Comparison of ENCODE assay signal across 8 cellular contexts in genomic region chr18:58135806-58136331, GRCh38.
DNase-seq lines count a peak whose midpoint lies in the region; ATAC-seq and TF ChIP-seq lines count a peak whose summit lies in the region.

No MANE protein-coding gene starts in this region.

- no peak overlapping the region for H3K27ac ChIP-seq in naive thymus-derived CD4-positive, alpha-beta T cell (ENCODE audit: low read depth, low read length)
- H3K27ac ChIP-seq in substantia nigra (ENCODE audit: low read depth, low read length, poor library complexity, severe bottlenecking): no peak overlapping the region

- H3K9me3 ChIP-seq in naive thymus-derived CD4-positive, alpha-beta T cell (ENCODE audit: control insufficient read depth in 2 of 3, low read length in 3 of 3): no peaks in the 10 kb centered on the region

- peaks cover 9% of the 10 kb centered on the region for H3K4me1 Mint-ChIP-seq in activated CD4-positive, alpha-beta memory T cell treated with anti-CD3 and anti-CD28 coated beads for 36 hours (ENCODE audit: low read depth)
- peaks cover 5 to 14% (median 8%) of the 10 kb centered on the region in 7 donors for H3K4me1 Mint-ChIP-seq in naive thymus-derived CD4-positive, alpha-beta T cell

- H3K9me3 Mint-ChIP-seq in activated CD4-positive, alpha-beta memory T cell treated with anti-CD3 and anti-CD28 coated beads for 36 hours: no peaks in the 10 kb centered on the region
- peaks cover 0 to 2% (median 0%) of the 10 kb centered on the region in 11 donors for H3K9me3 Mint-ChIP-seq in naive thymus-derived CD4-positive, alpha-beta T cell

- H3K4me1 ChIP-seq in naive thymus-derived CD4-positive, alpha-beta T cell (ENCODE audit: control insufficient read depth in 2 of 2, insufficient read depth in 2 of 2, low read length in 2 of 2): no peaks in the 10 kb centered on the region

- no peaks in the 10 kb centered on the region for H3K36me3 ChIP-seq in naive thymus-derived CD4-positive, alpha-beta T cell (ENCODE audit: control insufficient read depth in 2 of 3, insufficient read depth in 3 of 3, low read length in 3 of 3)

- no peak for DNase-seq in AG09319 (ENCODE audit: extremely low read depth, low read depth)
- peak; percentile 49 to 69 for DNase-seq in NCI-H526 (lab: John Stamatoyannopoulos, UW)
- peak; percentile 69 for DNase-seq in activated CD4-positive, alpha-beta memory T cell treated with anti-CD3 and anti-CD28 coated beads for 36 hours
- DNase-seq in naive thymus-derived CD4-positive, alpha-beta T cell: peak in 7 of 9 donors; percentile 13 to 42 (median 28)
- peak in 38 of 49 donors; percentile 9 to 73 (median 46) for DNase-seq in substantia nigra (lab: John Stamatoyannopoulos, UW)

- H3K4me3 Mint-ChIP-seq in activated CD4-positive, alpha-beta memory T cell treated with anti-CD3 and anti-CD28 coated beads for 36 hours: no peak overlapping the region
- no peak overlapping the region for H3K4me3 Mint-ChIP-seq in naive thymus-derived CD4-positive, alpha-beta T cell

- H3K27ac Mint-ChIP-seq in activated CD4-positive, alpha-beta memory T cell treated with anti-CD3 and anti-CD28 coated beads for 36 hours: no peak overlapping the region
- H3K27ac Mint-ChIP-seq in naive thymus-derived CD4-positive, alpha-beta T cell: no peak overlapping the region

- H3K27me3 Mint-ChIP-seq in activated CD4-positive, alpha-beta memory T cell treated with anti-CD3 and anti-CD28 coated beads for 36 hours: peaks cover 14% of the 10 kb centered on the region
- H3K27me3 Mint-ChIP-seq in naive thymus-derived CD4-positive, alpha-beta T cell: peaks cover 12 to 31% (median 24%) of the 10 kb centered on the region in 5 donors

- POLR2A ChIA-PET in activated CD4-positive, alpha-beta memory T cell treated with anti-CD3 and anti-CD28 coated beads for 36 hours (lab: Charles Lee): no interaction called here
- POLR2A ChIA-PET in naive thymus-derived CD4-positive, alpha-beta T cell (lab: Charles Lee): no interaction called here

- peak; percentile 73 for TF ChIP-seq CTCF in AG09319 (IDR thresholded peaks at IDR 0.05; ENCODE audit: low read depth, low read length)

- peak; percentile 58 for ATAC-seq in GM18858 (IDR thresholded peaks at IDR 0.05; ENCODE audit: unreplicated experiment)
- ATAC-seq in HG03196 (IDR thresholded peaks at IDR 0.05; ENCODE audit: unreplicated experiment): peak; percentile 69
- peak; percentile 69 for ATAC-seq in esophagus mucosa
- peak; percentile 79 for ATAC-seq in naive thymus-derived CD4-positive, alpha-beta T cell

- no peak overlapping the region for H3K4me3 ChIP-seq in naive thymus-derived CD4-positive, alpha-beta T cell (ENCODE audit: low read length)

- CTCF ChIA-PET in activated CD4-positive, alpha-beta memory T cell treated with anti-CD3 and anti-CD28 coated beads for 36 hours (lab: Charles Lee): interaction anchor here (0.6 to 4.0 kb wide), 19 partner anchors 9 to 296 kb away, joined by 3 to 21 read pairs (median 3); partner anchors contain the start of gene NEDD4L
- CTCF ChIA-PET in naive thymus-derived CD4-positive, alpha-beta T cell (lab: Charles Lee): interaction anchor here (0.7 to 1.4 kb wide), 4 partner anchors 9 to 94 kb away, joined by 3 to 7 read pairs (median 4); no protein-coding TSS in a partner anchor

- no peaks in the 10 kb centered on the region for H3K36me3 Mint-ChIP-seq in activated CD4-positive, alpha-beta memory T cell treated with anti-CD3 and anti-CD28 coated beads for 36 hours
- H3K36me3 Mint-ChIP-seq in naive thymus-derived CD4-positive, alpha-beta T cell: no peaks in the 10 kb centered on the region

- H3K27me3 ChIP-seq in naive thymus-derived CD4-positive, alpha-beta T cell (ENCODE audit: control insufficient read depth in 2 of 2, insufficient read depth in 2 of 2, low read length in 2 of 2): no peaks in the 10 kb centered on the region

- intact Hi-C loops in activated CD4-positive, alpha-beta memory T cell treated with anti-CD3 and anti-CD28 coated beads for 36 hours (cut with micrococcal nuclease): loop anchor here (1.0 to 5.0 kb wide), 4 partner anchors 46 to 254 kb away; no protein-coding TSS in a partner anchor
- intact Hi-C loops in naive thymus-derived CD4-positive, alpha-beta T cell (cut with micrococcal nuclease): loop anchor here (1.0 to 5.0 kb wide), 3 partner anchors 93 to 254 kb away; no protein-coding TSS in a partner anchor
